11 cellular contexts compared by ENCODE assay signal in genomic region chr9:104872959-104873850, GRCh38. TPM values are rescaled to one million over a fixed set of nuclear protein-coding genes. Genes with fewer than 3 reads are reported as not detected.
DNase-seq lines count a peak whose midpoint lies in the region; ATAC-seq and TF ChIP-seq lines count a peak whose summit lies in the region.
"Had no signal": no experiment of that assay in that cellular context is flagged by ENCODE, and none has a peak within 500 bp of the region (broad histone marks: within the 10 kb centered on the region; RNA-seq: fewer than 3 reads in every experiment).

No MANE protein-coding gene starts in this region.

- ATAC-seq in GM19023 (IDR thresholded peaks at IDR 0.05; ENCODE audit: unreplicated experiment) (no peak), GM21515 (IDR thresholded peaks at IDR 0.05; ENCODE audit: unreplicated experiment) (no peak)

- no peak overlapping the region for H3K4me3 Mint-ChIP-seq in dendritic cell treated with granulocyte-macrophage colony-stimulating factor and Interleukin-4, amounts not matched to agents 40 ng/mL and 50 ng/mL, for 4 days
- H3K4me3 Mint-ChIP-seq: stimulated activated naive CD8-positive, alpha-beta T cell treated with anti-CD3 and anti-CD28 coated beads, Interleukin-15, Interleukin-2, amounts not matched to agents 100 ng/mL and 50 ng/mL, for 24 hours had no signal

- intact Hi-C loops in dendritic cell treated with granulocyte-macrophage colony-stimulating factor and Interleukin-4, amounts not matched to agents 40 ng/mL and 50 ng/mL, for 4 days (cut with micrococcal nuclease), result loop anchor here (5.0 kb wide), 1 partner anchor 34 kb away; no protein-coding TSS in a partner anchor
- intact Hi-C loops in OCI-LY7 (cut with micrococcal nuclease; ENCODE audit: unreplicated experiment), result no loop called here

- H3K9me2 ChIP-seq in MM.1S (replicated peaks; ENCODE audit: insufficient read depth, low read length), result no peaks in the 10 kb centered on the region
- H3K9me2 ChIP-seq in OCI-LY7 (ENCODE audit: insufficient read depth, low read length), result no peaks in the 10 kb centered on the region

- BruUV-seq in OCI-LY7 (replicated peaks; lab: Mats Ljungman, UMichigan), result no TSS peak

- no peak overlapping the region for H3K4me2 ChIP-seq in MM.1S (ENCODE audit: low read depth, low read length)
- H3K4me2 ChIP-seq in OCI-LY7 (ENCODE audit: low read length), result no peak overlapping the region

- DNase-seq in 8988T, result peak; percentile 57
- peak; percentile 100 for DNase-seq in LHCN-M2 (ENCODE audit: low read depth)
- peak; percentile 81 for DNase-seq in medulla oblongata (ENCODE audit: extremely low spot score)
- no peak for DNase-seq in MM.1S
- no peak for DNase-seq in OCI-LY7 (ENCODE audit: low spot score)
- DNase-seq: effector memory CD4-positive, alpha-beta T cell; NCI-H510A treated with DMSO at 0.1 percent for 48 hours had no signal

- H3K9me3 ChIP-seq in MM.1S (replicated peaks; ENCODE audit: insufficient read depth, low read length) (no peaks in the 10 kb centered on the region), OCI-LY7 (ENCODE audit: low read length) (no peaks in the 10 kb centered on the region)

- no peaks in the 10 kb centered on the region for H3K79me2 ChIP-seq in MM.1S (ENCODE audit: low read length)
- no peaks in the 10 kb centered on the region for H3K79me2 ChIP-seq in OCI-LY7 (ENCODE audit: insufficient read depth, low read depth, low read length)

- H3K4me1 ChIP-seq in MM.1S (ENCODE audit: low read length) (no peaks in the 10 kb centered on the region), OCI-LY7 (ENCODE audit: insufficient read depth, low read length, poor library complexity, severe bottlenecking) (peaks cover 22% of the 10 kb centered on the region)

- H3K27ac ChIP-seq in MM.1S (ENCODE audit: low read length), result no peak overlapping the region
- H3K27ac ChIP-seq in OCI-LY7 (ENCODE audit: low read depth, low read length, poor library complexity, severe bottlenecking), result no peak overlapping the region

- POLR2A ChIA-PET in OCI-LY7 (lab: Charles Lee), result interaction anchor here (0.5 to 1.6 kb wide), 5 partner anchors 23 to 373 kb away, joined by 3 to 5 read pairs (median 4); no protein-coding TSS in a partner anchor

- peaks cover 58% of the 10 kb centered on the region for H3K36me3 Mint-ChIP-seq in dendritic cell treated with granulocyte-macrophage colony-stimulating factor and Interleukin-4, amounts not matched to agents 40 ng/mL and 50 ng/mL, for 4 days (ENCODE audit: low read depth)

- H2AFZ ChIP-seq in MM.1S (ENCODE audit: low read length) (no peak overlapping the region), OCI-LY7 (ENCODE audit: low read length) (no peak overlapping the region)

- H3K27ac Mint-ChIP-seq in dendritic cell treated with granulocyte-macrophage colony-stimulating factor and Interleukin-4, amounts not matched to agents 40 ng/mL and 50 ng/mL, for 4 days, result peak overlapping the region; percentile 73
- H3K27ac Mint-ChIP-seq: stimulated activated naive CD8-positive, alpha-beta T cell treated with anti-CD3 and anti-CD28 coated beads, Interleukin-15, Interleukin-2, amounts not matched to agents 100 ng/mL and 50 ng/mL, for 24 hours had no signal

- H4K20me1 ChIP-seq in MM.1S (ENCODE audit: insufficient read depth, low read length) (no peaks in the 10 kb centered on the region), OCI-LY7 (ENCODE audit: insufficient read depth, low read length) (no peaks in the 10 kb centered on the region)

- CTCF ChIA-PET in OCI-LY7 (lab: Charles Lee; ENCODE audit: unreplicated experiment), result no interaction called here

- H3K36me3 ChIP-seq in MM.1S (replicated peaks; ENCODE audit: insufficient read depth, low read length) (no peaks in the 10 kb centered on the region), OCI-LY7 (ENCODE audit: insufficient read depth, low read length) (peaks cover 61% of the 10 kb centered on the region)

- H3K27me3 Mint-ChIP-seq in dendritic cell treated with granulocyte-macrophage colony-stimulating factor and Interleukin-4, amounts not matched to agents 40 ng/mL and 50 ng/mL, for 4 days, result no peaks in the 10 kb centered on the region
- H3K27me3 Mint-ChIP-seq: stimulated activated naive CD8-positive, alpha-beta T cell treated with anti-CD3 and anti-CD28 coated beads, Interleukin-15, Interleukin-2, amounts not matched to agents 100 ng/mL and 50 ng/mL, for 24 hours had no signal

- no peaks in the 10 kb centered on the region for H3F3A ChIP-seq in MM.1S (ENCODE audit: insufficient read depth, low read length)

- H3K9me3 Mint-ChIP-seq in dendritic cell treated with granulocyte-macrophage colony-stimulating factor and Interleukin-4, amounts not matched to agents 40 ng/mL and 50 ng/mL, for 4 days, result no peaks in the 10 kb centered on the region
- H3K9me3 Mint-ChIP-seq: stimulated activated naive CD8-positive, alpha-beta T cell treated with anti-CD3 and anti-CD28 coated beads, Interleukin-15, Interleukin-2, amounts not matched to agents 100 ng/mL and 50 ng/mL, for 24 hours had no signal

- no peak for TF ChIP-seq CTCF in MM.1S (IDR thresholded peaks at IDR 0.05; ENCODE audit: low read length)
- TF ChIP-seq CTCF in OCI-LY7 (conservative IDR thresholded peaks at IDR 0.05; ENCODE audit: low read length), result no peak

- H3K4me1 Mint-ChIP-seq in dendritic cell treated with granulocyte-macrophage colony-stimulating factor and Interleukin-4, amounts not matched to agents 40 ng/mL and 50 ng/mL, for 4 days (ENCODE audit: low read depth), result peaks cover 71% of the 10 kb centered on the region

- H3K4me3 ChIP-seq in MM.1S (ENCODE audit: low read length) (no peak overlapping the region), OCI-LY7 (ENCODE audit: low read depth, low read length, poor library complexity, severe bottlenecking) (no peak overlapping the region)

- H3K27me3 ChIP-seq in MM.1S (replicated peaks; ENCODE audit: insufficient read depth, low read length), result no peaks in the 10 kb centered on the region

- H3K9ac ChIP-seq in MM.1S (ENCODE audit: low read length), result no peak overlapping the region

RNA-seq across cellular contexts. Expression of gene ABCA1, which starts 54.8 kb away (rescaled TPM):
- total RNA-seq in LHCN-M2 (2014; rRNA removed) (2.9 and 12.2 TPM in 2 replicates), OCI-LY7 (2022) (14.0 and 18.9 TPM in 2 replicates)
- 0.33 TPM for polyA plus RNA-seq in LHCN-M2 (2012)
- total RNA-seq in OCI-LY7 (2014; rRNA removed; shearing (Covaris generic)), result 8.0 and 10.1 TPM in 2 replicates

Comparison
In these comparisons a context has a peak if more than half of its experiments do, and no peak if none do; other contexts are left out.
1. DNase-seq: peak in 8988T (single experiment), LHCN-M2 (single experiment) and medulla oblongata (single experiment); none in MM.1S (single experiment) and OCI-LY7 (single experiment).